ENCODE assay signal across 8 cellular contexts in genomic region chr4:71229477-71230257, GRCh38.
DNase-seq lines count a peak whose midpoint lies in the region; ATAC-seq and TF ChIP-seq lines count a peak whose summit lies in the region.

No MANE protein-coding gene starts in this region.

- H3K27me3 ChIP-seq in cardiac muscle cell, result no peaks in the 10 kb centered on the region

- peak overlapping the region; percentile 34 for H3K27ac ChIP-seq in cardiac muscle cell

- peak; percentile 38 for DNase-seq in NCI-H82 (lab: John Stamatoyannopoulos, UW)
- DNase-seq in NCI-H82 treated with DMSO at 0.1 percent for 48 hours (lab: John Stamatoyannopoulos, UW; ENCODE audit: unreplicated experiment), result no peak
- DNase-seq in HT1080 (ENCODE audit: low read depth), result peak; percentile 27
- peak; percentile 75 to 77 for DNase-seq in cardiac muscle cell (ENCODE audit: low read depth in 1 of 2, low spot score in 1 of 2)
- peak; percentile 43 for DNase-seq in retinal pigment epithelial cell (ENCODE audit: low read depth)
- DNase-seq in stimulated activated CD4-positive, alpha-beta T cell treated with anti-CD3 and anti-CD28 coated beads, Interleukin-12 subunit alpha, Interleukin-12 subunit beta, amount 100 ng/mL, for 4 hours, result no peak

- TF ChIP-seq CTCF in WI38 (IDR thresholded peaks at IDR 0.05; ENCODE audit: low read depth, low read length), result peak; percentile 59
- peak; percentile 80 for TF ChIP-seq CTCF in cardiac muscle cell (IDR thresholded peaks at IDR 0.05; ENCODE audit: low read depth, low read length)
- TF ChIP-seq CTCF in retinal pigment epithelial cell (conservative IDR thresholded peaks at IDR 0.05; ENCODE audit: low read depth, low read length), result peak; percentile 90

- no peaks in the 10 kb centered on the region for H3K9me3 ChIP-seq in cardiac muscle cell (ENCODE audit: low read depth)

- peaks cover 25% of the 10 kb centered on the region for H3K4me1 ChIP-seq in cardiac muscle cell (ENCODE audit: low read depth)

- H3K4me3 ChIP-seq in WI38 (ENCODE audit: low read depth, low read length), result 0 out of 2 replicates have a peak overlapping the region, but pooled peaks have one; percentile 13
- H3K4me3 ChIP-seq in cardiac muscle cell, result no peak overlapping the region
- no peak overlapping the region for H3K4me3 ChIP-seq in retinal pigment epithelial cell (ENCODE audit: low read length)

- no peaks in the 10 kb centered on the region for H3K36me3 ChIP-seq in cardiac muscle cell

- no peak for ATAC-seq in GM18873 (IDR thresholded peaks at IDR 0.05; ENCODE audit: low FRiP score, unreplicated experiment)

Comparison
In these comparisons a context has a peak if more than half of its experiments do, and no peak if none do; other contexts are left out.
1. DNase-seq: peak in NCI-H82 (single experiment), HT1080 (single experiment), cardiac muscle cell (2 of 2) and retinal pigment epithelial cell (single experiment); none in NCI-H82 treated with DMSO at 0.1 percent for 48 hours (single experiment) and stimulated activated CD4-positive, alpha-beta T cell treated with anti-CD3 and anti-CD28 coated beads, Interleukin-12 subunit alpha, Interleukin-12 subunit beta, amount 100 ng/mL, for 4 hours (single experiment).
2. Peak in every context shown above with its lines, with median percentiles within 50 percentile points of each other: CTCF ChIP-seq.